Comparison of ENCODE assay signal across 8 cellular contexts in the genomic region with DNA sequence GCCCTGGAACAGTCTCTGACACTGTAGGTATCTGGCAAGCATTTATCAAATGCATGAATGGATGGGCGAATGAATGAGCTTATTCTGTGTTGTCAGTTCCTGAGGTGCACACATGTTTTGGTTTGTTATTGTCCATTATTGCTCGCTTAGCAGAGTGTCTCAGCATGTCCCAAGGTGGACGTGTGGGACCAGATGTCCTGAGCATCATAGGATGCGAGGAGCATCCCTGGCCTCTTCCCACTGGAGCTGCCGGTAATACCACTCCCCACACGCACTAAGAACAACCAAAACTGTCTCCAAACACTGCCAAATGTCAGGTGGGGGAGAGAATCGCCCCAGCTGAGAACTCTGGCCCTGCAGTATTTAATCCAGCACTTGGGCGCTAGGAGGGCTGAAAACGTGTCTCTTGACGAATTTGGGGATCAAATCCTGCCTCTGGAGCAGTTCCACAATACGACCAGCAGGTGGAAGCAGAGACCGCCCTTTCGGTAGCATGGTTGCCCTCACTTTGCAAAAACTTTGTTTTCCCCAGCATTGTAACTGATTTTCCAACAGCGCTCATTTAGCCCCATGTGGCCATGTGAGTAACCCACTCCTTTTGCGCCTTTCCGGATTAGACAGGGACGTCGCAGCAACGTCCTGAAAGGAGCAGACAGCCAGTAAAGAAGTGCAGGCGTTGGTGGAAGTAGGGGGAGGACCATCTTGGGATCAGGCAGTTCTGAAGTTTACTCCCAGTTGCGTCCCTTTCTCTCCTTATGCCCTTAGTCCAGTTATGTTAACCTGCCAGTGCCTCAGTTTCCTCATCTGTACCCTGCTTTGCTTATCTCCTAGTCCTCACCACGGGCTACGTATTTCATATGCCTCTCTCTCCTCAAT.
DNase-seq lines count a peak whose midpoint lies in the region; ATAC-seq and TF ChIP-seq lines count a peak whose summit lies in the region.

No MANE protein-coding gene starts in this region.

- TF ChIP-seq CTCF in WI38 (IDR thresholded peaks at IDR 0.05; ENCODE audit: low read depth, low read length) (peak; percentile 95), cardiac fibroblast (IDR thresholded peaks at IDR 0.05; ENCODE audit: low read depth, low read length) (peak; percentile 98)

- ATAC-seq in GM18868 (IDR thresholded peaks at IDR 0.05; ENCODE audit: unreplicated experiment) (peak; percentile 95), HG03097 (IDR thresholded peaks at IDR 0.05; ENCODE audit: low FRiP score, unreplicated experiment) (peak; percentile 81)

- DNase-seq in AG20443 (ENCODE audit: low spot score) (peak; percentile 88), NCI-H2196 treated with DMSO at 0.1 percent for 48 hours (lab: John Stamatoyannopoulos, UW; ENCODE audit: unreplicated experiment) (peak; percentile 69), cardiac fibroblast (ENCODE audit: low read depth in 2 of 2) (peak; percentile 91 to 95), kidney tubule cell (ENCODE audit: low spot score) (peak; percentile 89)
- DNase-seq in stimulated activated CD4-positive, alpha-beta T cell treated with anti-CD3 and anti-CD28 coated beads, Interleukin-4, amount 100 ng/mL, for 1 hour: peak; percentile 68

- no peak overlapping the region for H3K4me3 ChIP-seq in WI38 (ENCODE audit: low read depth, low read length)
- H3K4me3 ChIP-seq in cardiac fibroblast (replicated peaks in 1 of 2; ENCODE audit: low read depth in 2 of 2, low read length in 2 of 2): no peak overlapping the region
